In genomic region chr2:32680937-32681336, GRCh38 we compare ENCODE assay signal across 1 cellular context.
TF ChIP-seq lines count a peak whose summit lies in the region.

No MANE protein-coding gene starts in this region.

TF ChIP-seq in endothelial cell of umbilical vein, 7 proteins besides CTCF, POLR2A, EP300 and RAD21:
- TF ChIP-seq EZH2 (IDR thresholded peaks at IDR 0.05; ENCODE audit: borderline replicate concordance, low read depth, low read length, severe bottlenecking) (no peak), POLR2AphosphoS5 (IDR thresholded peaks at IDR 0.05; ENCODE audit: insufficient read depth, low read depth, low read length) (no peak), FOS (IDR thresholded peaks at IDR 0.05; ENCODE audit: borderline replicate concordance, insufficient read depth, low read length) (no peak), JUN (IDR thresholded peaks at IDR 0.05; ENCODE audit: borderline replicate concordance, insufficient read depth, insufficient read length, low read depth) (no peak), MYC (IDR thresholded peaks at IDR 0.05; ENCODE audit: low read depth, low read length) (no peak), MAX (IDR thresholded peaks at IDR 0.05; ENCODE audit: insufficient read depth, insufficient read length) (no peak), GATA2 (IDR thresholded peaks at IDR 0.05; ENCODE audit: insufficient read depth, insufficient read length, low read depth, low read length) (no peak)
TF ChIP-seq in endothelial cell of umbilical vein: peak in this region for 0.
